Comparison of ENCODE assay signal across 24 cellular contexts in genomic region chr5:171617268-171617667, GRCh38.
"Had no signal": no experiment of that assay in that cellular context is flagged by ENCODE, and none has a peak within 500 bp of the region (broad histone marks: within the 10 kb centered on the region; RNA-seq: fewer than 3 reads in every experiment).

No MANE protein-coding gene starts in this region.

- H3K4me3 Mint-ChIP-seq: immature natural killer cell; naive thymus-derived CD4-positive, alpha-beta T cell; natural killer cell treated with Interleukin-12 subunit alpha and Interleukin-12 subunit beta and Interleukin-15 and Interleukin-18, amount 100 ng/mL, for 72 hours; stimulated activated naive B cell treated with anti-CD40 and anti-IgM and Interleukin-4, amounts not matched to agents 10 μg/mL and 1 μg/mL and 100 μg/mL, for 72 hours had no signal

- ATAC-seq: heart left ventricle; mucosa of descending colon; naive thymus-derived CD4-positive, alpha-beta T cell; natural killer cell treated with Interleukin-12 subunit alpha and Interleukin-12 subunit beta and Interleukin-15 and Interleukin-18, amount 100 ng/mL, for 72 hours; right lobe of liver; stimulated activated naive B cell treated with anti-CD40 and anti-IgM and Interleukin-4, amounts not matched to agents 10 μg/mL and 1 μg/mL and 100 μg/mL, for 72 hours; stimulated activated naive CD8-positive, alpha-beta T cell treated with anti-CD3 and anti-CD28 coated beads, Interleukin-15, Interleukin-2, amounts not matched to agents 100 U/mL and 50 U/mL, for 24 hours had no signal

- H3K4me3 ChIP-seq: heart left ventricle, left ventricle myocardium inferior, lung, mucosa of descending colon, ovary, right atrium auricular region, right lobe of liver, smooth muscle cell, stomach, testis, thyroid gland, transverse colon, upper lobe of left lung had no signal

- H3K36me3 Mint-ChIP-seq: immature natural killer cell; naive thymus-derived CD4-positive, alpha-beta T cell; natural killer cell treated with Interleukin-12 subunit alpha and Interleukin-12 subunit beta and Interleukin-15 and Interleukin-18, amount 100 ng/mL, for 72 hours; stimulated activated naive B cell treated with anti-CD40 and anti-IgM and Interleukin-4, amounts not matched to agents 10 μg/mL and 1 μg/mL and 100 μg/mL, for 72 hours had no signal

- H3K27me3 ChIP-seq: ovary, right atrium auricular region, right lobe of liver, testis, thyroid gland, upper lobe of left lung had no signal

- H3K9me3 Mint-ChIP-seq: immature natural killer cell; natural killer cell treated with Interleukin-12 subunit alpha and Interleukin-12 subunit beta and Interleukin-15 and Interleukin-18, amount 100 ng/mL, for 72 hours; stimulated activated naive B cell treated with anti-CD40 and anti-IgM and Interleukin-4, amounts not matched to agents 10 μg/mL and 1 μg/mL and 100 μg/mL, for 72 hours had no signal

- H3K27ac Mint-ChIP-seq: immature natural killer cell; natural killer cell treated with Interleukin-12 subunit alpha and Interleukin-12 subunit beta and Interleukin-15 and Interleukin-18, amount 100 ng/mL, for 72 hours; progenitor cell of endocrine pancreas; stimulated activated naive B cell treated with anti-CD40 and anti-IgM and Interleukin-4, amounts not matched to agents 10 μg/mL and 1 μg/mL and 100 μg/mL, for 72 hours had no signal

- H3K9me3 ChIP-seq: heart left ventricle, left ventricle myocardium inferior, mucosa of descending colon, right atrium auricular region, right lobe of liver, stomach, testis, thyroid gland, transverse colon, upper lobe of left lung had no signal

- DNase-seq: heart left ventricle; hypothalamus; immature natural killer cell; left ventricle myocardium inferior; mesendoderm; midbrain; mucosa of descending colon; naive thymus-derived CD4-positive, alpha-beta T cell; ovary; stimulated activated CD4-positive, alpha-beta T cell treated with anti-CD3 and anti-CD28 coated beads, Interleukin-1b, Interleukin-23, amount 100 ng/mL, for 48 hours; stimulated activated CD4-positive, alpha-beta T cell treated with anti-CD3 and anti-CD28 coated beads, Interleukin-2, amount 100 ng/mL, for 48 hours; stimulated activated naive B cell treated with anti-CD40 and anti-IgM and Interleukin-4, amounts not matched to agents 10 μg/mL and 1 μg/mL and 100 μg/mL, for 72 hours; stimulated activated naive CD8-positive, alpha-beta T cell treated with anti-CD3 and anti-CD28 coated beads, Interleukin-15, Interleukin-2, amounts not matched to agents 100 U/mL and 50 U/mL, for 24 hours; stomach; testis; thyroid gland; transverse colon; upper lobe of left lung had no signal

- H3K4me1 Mint-ChIP-seq: immature natural killer cell; stimulated activated naive B cell treated with anti-CD40 and anti-IgM and Interleukin-4, amounts not matched to agents 10 μg/mL and 1 μg/mL and 100 μg/mL, for 72 hours had no signal

- H3K36me3 ChIP-seq: heart left ventricle, left ventricle myocardium inferior, ovary, right atrium auricular region, right lobe of liver, stomach, thyroid gland, transverse colon, upper lobe of left lung had no signal
